14 cellular contexts compared by ENCODE assay signal in genomic region chr10:60358282-60358681, GRCh38. TPM values are rescaled to one million over a fixed set of nuclear protein-coding genes. Genes with fewer than 3 reads are reported as not detected.
DNase-seq lines count a peak whose midpoint lies in the region; ATAC-seq and TF ChIP-seq lines count a peak whose summit lies in the region.
"Had no signal": no experiment of that assay in that cellular context is flagged by ENCODE, and none has a peak within 500 bp of the region (broad histone marks: within the 10 kb centered on the region; RNA-seq: fewer than 3 reads in every experiment).

No MANE protein-coding gene starts in this region.

- DNase-seq in activated CD4-positive, alpha-beta memory T cell treated with anti-CD3 and anti-CD28 coated beads for 36 hours, result peak; percentile 22
- DNase-seq in activated CD4-positive, alpha-beta memory T cell treated with anti-CD3 and anti-CD28 coated beads, Interleukin-2, amount 10 ng/mL, durations not matched to agents 7 days and 5 days, result no peak
- no peak for DNase-seq in mesothelial cell of epicardium (ENCODE audit: low spot score in 2 of 2, unreplicated experiment in 2 of 2)
- no peak for DNase-seq in HPDE6-E6E7 (ENCODE audit: extremely low spot score)
- DNase-seq in activated T-cell treated with anti-CD3 and anti-CD28 coated beads, Interleukin-2, amount 50 U/mL, for 48 hours, result no peak
- DNase-seq: activated CD4-positive, alpha-beta T cell treated with anti-CD3 and anti-CD28 coated beads, Interleukin-2, amount 50 U/mL, for 48 hours; NCI-H2081; pancreas had no signal

- CTCF ChIA-PET in activated CD4-positive, alpha-beta memory T cell treated with anti-CD3 and anti-CD28 coated beads for 36 hours (lab: Charles Lee), result no interaction called here
- CTCF ChIA-PET in activated CD4-positive, alpha-beta memory T cell treated with anti-CD3 and anti-CD28 coated beads, Interleukin-2, amount 10 ng/mL, durations not matched to agents 7 days and 5 days (lab: Charles Lee), result no interaction called here

- H3K27ac Mint-ChIP-seq in activated CD4-positive, alpha-beta memory T cell treated with anti-CD3 and anti-CD28 coated beads for 36 hours, result no peak overlapping the region
- H3K27ac Mint-ChIP-seq in activated CD4-positive, alpha-beta memory T cell treated with anti-CD3 and anti-CD28 coated beads, Interleukin-2, amount 10 ng/mL, durations not matched to agents 7 days and 5 days, result no peak overlapping the region
- H3K27ac Mint-ChIP-seq in stimulated activated memory B cell treated with anti-CD40 and anti-IgM and Interleukin-4, amounts not matched to agents 10 μg/mL and 1 μg/mL and 100 μg/mL, for 72 hours, result no peak overlapping the region
- no peak overlapping the region for H3K27ac Mint-ChIP-seq in mesothelial cell of epicardium
- H3K27ac Mint-ChIP-seq: brain had no signal

- POLR2A ChIA-PET in activated CD4-positive, alpha-beta memory T cell treated with anti-CD3 and anti-CD28 coated beads for 36 hours (lab: Charles Lee), result interaction anchor here (0.6 kb wide), 2 partner anchors 43 to 69 kb away, joined by 3 read pairs; no protein-coding TSS in a partner anchor
- POLR2A ChIA-PET in activated CD4-positive, alpha-beta memory T cell treated with anti-CD3 and anti-CD28 coated beads, Interleukin-2, amount 10 ng/mL, durations not matched to agents 7 days and 5 days (lab: Charles Lee), result no interaction called here

- H3K4me1 Mint-ChIP-seq in activated CD4-positive, alpha-beta memory T cell treated with anti-CD3 and anti-CD28 coated beads for 36 hours (ENCODE audit: low read depth), result no peaks in the 10 kb centered on the region
- H3K4me1 Mint-ChIP-seq in activated CD4-positive, alpha-beta memory T cell treated with anti-CD3 and anti-CD28 coated beads, Interleukin-2, amount 10 ng/mL, durations not matched to agents 7 days and 5 days, result no peaks in the 10 kb centered on the region
- peaks cover 9% of the 10 kb centered on the region for H3K4me1 Mint-ChIP-seq in stimulated activated memory B cell treated with anti-CD40 and anti-IgM and Interleukin-4, amounts not matched to agents 10 μg/mL and 1 μg/mL and 100 μg/mL, for 72 hours
- peaks cover 19% of the 10 kb centered on the region for H3K4me1 Mint-ChIP-seq in mesothelial cell of epicardium

- H3K9me3 Mint-ChIP-seq in activated CD4-positive, alpha-beta memory T cell treated with anti-CD3 and anti-CD28 coated beads for 36 hours, result no peaks in the 10 kb centered on the region
- H3K9me3 Mint-ChIP-seq in activated CD4-positive, alpha-beta memory T cell treated with anti-CD3 and anti-CD28 coated beads, Interleukin-2, amount 10 ng/mL, durations not matched to agents 7 days and 5 days, result no peaks in the 10 kb centered on the region
- no peaks in the 10 kb centered on the region for H3K9me3 Mint-ChIP-seq in stimulated activated memory B cell treated with anti-CD40 and anti-IgM and Interleukin-4, amounts not matched to agents 10 μg/mL and 1 μg/mL and 100 μg/mL, for 72 hours
- no peaks in the 10 kb centered on the region for H3K9me3 Mint-ChIP-seq in mesothelial cell of epicardium

- TF ChIP-seq CTCF in mesothelial cell of epicardium (IDR thresholded peaks at IDR 0.05; ENCODE audit: unreplicated experiment), result no peak

- H3K4me3 Mint-ChIP-seq in activated CD4-positive, alpha-beta memory T cell treated with anti-CD3 and anti-CD28 coated beads for 36 hours, result no peak overlapping the region
- no peak overlapping the region for H3K4me3 Mint-ChIP-seq in activated CD4-positive, alpha-beta memory T cell treated with anti-CD3 and anti-CD28 coated beads, Interleukin-2, amount 10 ng/mL, durations not matched to agents 7 days and 5 days
- H3K4me3 Mint-ChIP-seq in stimulated activated memory B cell treated with anti-CD40 and anti-IgM and Interleukin-4, amounts not matched to agents 10 μg/mL and 1 μg/mL and 100 μg/mL, for 72 hours, result no peak overlapping the region
- H3K4me3 Mint-ChIP-seq in mesothelial cell of epicardium, result no peak overlapping the region
- H3K4me3 Mint-ChIP-seq: brain had no signal

- peaks cover 3% of the 10 kb centered on the region for H3K36me3 Mint-ChIP-seq in activated CD4-positive, alpha-beta memory T cell treated with anti-CD3 and anti-CD28 coated beads for 36 hours
- no peaks in the 10 kb centered on the region for H3K36me3 Mint-ChIP-seq in activated CD4-positive, alpha-beta memory T cell treated with anti-CD3 and anti-CD28 coated beads, Interleukin-2, amount 10 ng/mL, durations not matched to agents 7 days and 5 days (ENCODE audit: low read depth)
- no peaks in the 10 kb centered on the region for H3K36me3 Mint-ChIP-seq in stimulated activated memory B cell treated with anti-CD40 and anti-IgM and Interleukin-4, amounts not matched to agents 10 μg/mL and 1 μg/mL and 100 μg/mL, for 72 hours
- H3K36me3 Mint-ChIP-seq in mesothelial cell of epicardium, result peaks cover 5% of the 10 kb centered on the region
- H3K36me3 Mint-ChIP-seq: brain had no signal

- ATAC-seq in GM21576 (IDR thresholded peaks at IDR 0.05; ENCODE audit: unreplicated experiment) (peak; percentile 98), HG03139 (IDR thresholded peaks at IDR 0.05; ENCODE audit: unreplicated experiment) (peak; percentile 82)
- peak; percentile 95 for ATAC-seq in stimulated activated memory B cell treated with anti-CD40 and anti-IgM and Interleukin-4, amounts not matched to agents 10 μg/mL and 1 μg/mL and 100 μg/mL, for 72 hours
- ATAC-seq: A549, left lobe of liver, pancreas had no signal

- intact Hi-C loops in activated CD4-positive, alpha-beta memory T cell treated with anti-CD3 and anti-CD28 coated beads for 36 hours (cut with micrococcal nuclease), result no loop called here

- no peaks in the 10 kb centered on the region for H3K27me3 Mint-ChIP-seq in activated CD4-positive, alpha-beta memory T cell treated with anti-CD3 and anti-CD28 coated beads for 36 hours
- no peaks in the 10 kb centered on the region for H3K27me3 Mint-ChIP-seq in activated CD4-positive, alpha-beta memory T cell treated with anti-CD3 and anti-CD28 coated beads, Interleukin-2, amount 10 ng/mL, durations not matched to agents 7 days and 5 days
- H3K27me3 Mint-ChIP-seq in stimulated activated memory B cell treated with anti-CD40 and anti-IgM and Interleukin-4, amounts not matched to agents 10 μg/mL and 1 μg/mL and 100 μg/mL, for 72 hours, result no peaks in the 10 kb centered on the region
- no peaks in the 10 kb centered on the region for H3K27me3 Mint-ChIP-seq in mesothelial cell of epicardium (ENCODE audit: low read depth)

RNA-seq across cellular contexts. Expression of gene ANK3, which starts 31.4 kb away (rescaled TPM):
- total RNA-seq in activated CD4-positive, alpha-beta memory T cell treated with anti-CD3 and anti-CD28 coated beads for 36 hours, result 10 to 100 TPM; 18.5 to 21.2 TPM
- 10 to 100 TPM; 15.0 to 19.1 TPM for total RNA-seq in activated CD4-positive, alpha-beta memory T cell treated with anti-CD3 and anti-CD28 coated beads, Interleukin-2, amount 10 ng/mL, durations not matched to agents 7 days and 5 days
- total RNA-seq in mesothelial cell of epicardium, result 242 to 270 TPM (median 243 TPM) in 3 replicates

Comparison
In these comparisons a context has a peak if more than half of its experiments do, and no peak if none do; other contexts are left out.
1. RNA of gene ANK3, which starts 31.4 kb away (total RNA-seq): 242 to 270 TPM in mesothelial cell of epicardium; 18.5 to 21.2 TPM in activated CD4-positive, alpha-beta memory T cell treated with anti-CD3 and anti-CD28 coated beads for 36 hours and 15.0 to 19.1 TPM in activated CD4-positive, alpha-beta memory T cell treated with anti-CD3 and anti-CD28 coated beads, Interleukin-2, amount 10 ng/mL, durations not matched to agents 7 days and 5 days; every median in the first group is over 10 times any median in the second.
2. Peak in every context shown above with its lines, with median percentiles within 50 percentile points of each other: ATAC-seq.